In genomic region chr9:83920469-83920941, GRCh38 we compare ENCODE assay signal across 8 cellular contexts. TPM values are rescaled to one million over a fixed set of nuclear protein-coding genes. Genes with fewer than 3 reads are reported as not detected.
DNase-seq lines count a peak whose midpoint lies in the region; ATAC-seq, FAIRE-seq and TF ChIP-seq lines count a peak whose summit lies in the region.

No MANE protein-coding gene starts in this region.

- H3K36me3 ChIP-seq in adrenal gland (replicated peaks in 1 of 2): no peaks in the 10 kb centered on the region

- peak; percentile 70 to 79 for ATAC-seq in A549
- peak; percentile 28 for ATAC-seq in HG02840 (IDR thresholded peaks at IDR 0.05; ENCODE audit: low FRiP score, unreplicated experiment)

- DNase-seq in A549 (ENCODE audit: low read depth in 1 of 2, low spot score in 1 of 2) (peak in 1 of 2 experiments; percentile 60), GM12892 (ENCODE audit: insufficient read length) (peak; percentile 28), NCI-H2029 (lab: John Stamatoyannopoulos, UW) (peak; percentile 53), adrenal gland (no peak), hippocampal formation (lab: John Stamatoyannopoulos, UW) (peak; percentile 40 to 43), retinal pigment epithelial cell (ENCODE audit: low read depth) (peak; percentile 36), MV-4-11 (lab: John Stamatoyannopoulos, UW) (no peak)

- WGBS in A549 (ENCODE audit: missing lambda C conversion rate): 1% methylated on average over 17 of the region's 17 CpGs
- 2 to 4% (median 2%) methylated on average over 16 to 17 of the region's 17 CpGs for WGBS in adrenal gland, 4 donors

- H3K9me3 ChIP-seq in A549: no peaks in the 10 kb centered on the region
- H3K9me3 ChIP-seq in adrenal gland (replicated peaks in 1 of 3): no peaks in the 10 kb centered on the region

- TF ChIP-seq RAD21 in A549 (conservative IDR thresholded peaks at IDR 0.05 in 1 of 2, IDR thresholded peaks at IDR 0.05 in 1 of 2): peak; percentile 49 to 56

- no peak for FAIRE-seq in A549 (lab: Jason Lieb, UNC)
- FAIRE-seq in GM12892 (lab: Jason Lieb, UNC): peak; percentile 80

- TF ChIP-seq CTCF in A549 (IDR thresholded peaks at IDR 0.05): peak; percentile 59; the same call in 2 of the 3 replicates
- peak in 3 of 6 experiments; percentile 27 to 45 (median 28) for TF ChIP-seq CTCF in adrenal gland (IDR thresholded peaks at IDR 0.05)
- peak; percentile 53 for TF ChIP-seq CTCF in retinal pigment epithelial cell (conservative IDR thresholded peaks at IDR 0.05; ENCODE audit: low read depth, low read length)

- H3K4me1 ChIP-seq in A549 (peaks cover 7% of the 10 kb centered on the region; the same call in 2 of the 3 replicates), adrenal gland (replicated peaks in 1 of 2) (peaks cover 5 to 10% of the 10 kb centered on the region in 2 donors)

- intact Hi-C loops in adrenal gland (cut with DNase I): no loop called here

- peak overlapping the region; percentile 81 for H3K4me3 ChIP-seq in A549
- peak overlapping the region in 2 of 4 donors; percentile 78 to 85 for H3K4me3 ChIP-seq in adrenal gland
- H3K4me3 ChIP-seq in retinal pigment epithelial cell (ENCODE audit: low read length): peak overlapping the region; percentile 63

- POLR2A ChIA-PET in A549 (lab: Yijun Ruan, JAX): interaction anchor here (0.6 to 2.3 kb wide), 18 partner anchors 9 to 875 kb away, joined by 3 to 18 read pairs (median 3); partner anchors contain the start of genes HNRNPK, RMI1 and UBQLN1

- no peak for TF ChIP-seq EP300 in A549 (IDR thresholded peaks at IDR 0.05)

- H3K27me3 ChIP-seq in adrenal gland: no peaks in the 10 kb centered on the region

- H3K27ac ChIP-seq in A549 (peak overlapping the region; percentile 93 to 97), adrenal gland (peak overlapping the region; percentile 83 to 98 (median 91))

- TF ChIP-seq POLR2A in A549 (IDR thresholded peaks at IDR 0.05; ENCODE audit: low read length): no peak
- no peak for TF ChIP-seq POLR2A in GM12892 (IDR thresholded peaks at IDR 0.05; ENCODE audit: low read depth, low read length)
- TF ChIP-seq POLR2A in adrenal gland (IDR thresholded peaks at IDR 0.05): peak in 1 of 2 donors; percentile 25

- CTCF ChIA-PET in A549 (lab: Yijun Ruan, JAX): interaction anchor here (0.6 to 2.7 kb wide), 19 partner anchors 8 to 1099 kb away, joined by 3 to 21 read pairs (median 4); partner anchors contain the start of gene FRMD3

- peak overlapping the region; percentile 97 for H3K4me2 ChIP-seq in A549

TF ChIP-seq in A549, 52 proteins besides CTCF, POLR2A, EP300 and RAD21:
- peak in 1 of 2 experiments; percentile 17; a peak in 1 of 5 replicates for TF ChIP-seq JUN (IDR thresholded peaks at IDR 0.05)
- TF ChIP-seq TP53 (CRISPR knock-in tag; IDR thresholded peaks at IDR 0.05): no peak
- TF ChIP-seq PBX3 (IDR thresholded peaks at IDR 0.05): no peak
- TF ChIP-seq SMC3 (IDR thresholded peaks at IDR 0.05): peak; percentile 39
- TF ChIP-seq RARB (CRISPR knock-in tag; IDR thresholded peaks at IDR 0.05): 0 out of 2 replicates have a peak, but pooled peaks have one; percentile 69
- 0 out of 2 replicates have a peak, but pooled peaks have one; percentile 22 for TF ChIP-seq HOXB13 (CRISPR knock-in tag; IDR thresholded peaks at IDR 0.05; ENCODE audit: low read depth)
- TF ChIP-seq FOSB (CRISPR knock-in tag; IDR thresholded peaks at IDR 0.05): no peak
- no peak for TF ChIP-seq EHMT2 (IDR thresholded peaks at IDR 0.05; ENCODE audit: low read depth)
- TF ChIP-seq NFE2L2 (conservative IDR thresholded peaks at IDR 0.05; ENCODE audit: low read length): no peak
- TF ChIP-seq PHF8 (IDR thresholded peaks at IDR 0.05; ENCODE audit: borderline replicate concordance, low read depth): no peak
- no peak for TF ChIP-seq POLR2AphosphoS2 (conservative IDR thresholded peaks at IDR 0.05; ENCODE audit: low read length)
- no peak for TF ChIP-seq KDM5A (IDR thresholded peaks at IDR 0.05)
- TF ChIP-seq CBX2 (IDR thresholded peaks at IDR 0.05; ENCODE audit: borderline replicate concordance, low read depth): no peak
- TF ChIP-seq HOXA7 (CRISPR knock-in tag; IDR thresholded peaks at IDR 0.05): no peak

RNA-seq across cellular contexts. Expression of gene KIF27, which starts 0.7 kb away (rescaled TPM):
- polyA plus RNA-seq in A549 (2011; rRNA removed): 4.1 and 6.0 TPM in 2 replicates
- 0.35 and 0.42 TPM in 2 replicates for polyA plus RNA-seq in A549 (2012; cell fraction: cytosol; rRNA removed)
- 0.32 and 0.82 TPM in 2 replicates for polyA plus RNA-seq in A549 (2012; cell fraction: nucleus; rRNA removed)
- polyA plus RNA-seq in A549 (2017; fragmentation: RNase III; extraction: RNeasy Plus Mini Kit Qiagen cat#74134 plus additional on column Dnase treatment): 2.0 to 2.4 TPM (median 2.2 TPM) in 3 replicates
- 2.1 and 4.0 TPM in 2 replicates for polyA minus RNA-seq in A549 (2011; rRNA and poly(A)+ RNA removed)
- 2.6 TPM for polyA plus RNA-seq in GM12892 (2012; ENCODE audit: missing spikeins)
- total RNA-seq in adrenal gland: 10 to 100 TPM in 1 of 8 donors, 1 to 10 TPM in 7; 1.3 to 23.4 (median 3.9) TPM
- polyA plus RNA-seq in adrenal gland: 1 to 10 TPM in 2 of 3 donors, under 1 TPM in 1; 0.81 to 2.1 (median 1.9) TPM

RNA-seq across cellular contexts. Expression of gene HNRNPK, which starts 59.5 kb away (rescaled TPM):
- polyA plus RNA-seq in A549 (2011; rRNA removed): 603 and 699 TPM in 2 replicates
- 403 and 446 TPM in 2 replicates for polyA plus RNA-seq in A549 (2012; cell fraction: cytosol; rRNA removed)
- 468 and 521 TPM in 2 replicates for polyA plus RNA-seq in A549 (2012; cell fraction: nucleus; rRNA removed)
- 682 to 695 TPM (median 682 TPM) in 3 replicates for polyA plus RNA-seq in A549 (2017; fragmentation: RNase III; extraction: RNeasy Plus Mini Kit Qiagen cat#74134 plus additional on column Dnase treatment)
- 499 and 689 TPM in 2 replicates for polyA minus RNA-seq in A549 (2011; rRNA and poly(A)+ RNA removed)
- 639 TPM for polyA plus RNA-seq in GM12892 (2012; ENCODE audit: missing spikeins)
- 100 to 1,000 TPM; 371 to 518 (median 477) TPM for total RNA-seq in adrenal gland
- polyA plus RNA-seq in adrenal gland: 100 to 1,000 TPM; 172 to 866 (median 228) TPM

Comparison
In these comparisons a context has a peak if more than half of its experiments do, and no peak if none do; other contexts are left out.
1. DNase-seq: peak in GM12892 (single experiment), NCI-H2029 (single experiment), hippocampal formation (2 of 2) and retinal pigment epithelial cell (single experiment); none in adrenal gland (0 of 7) and MV-4-11 (single experiment).